13 cellular contexts compared by ENCODE assay signal in the genomic region with DNA sequence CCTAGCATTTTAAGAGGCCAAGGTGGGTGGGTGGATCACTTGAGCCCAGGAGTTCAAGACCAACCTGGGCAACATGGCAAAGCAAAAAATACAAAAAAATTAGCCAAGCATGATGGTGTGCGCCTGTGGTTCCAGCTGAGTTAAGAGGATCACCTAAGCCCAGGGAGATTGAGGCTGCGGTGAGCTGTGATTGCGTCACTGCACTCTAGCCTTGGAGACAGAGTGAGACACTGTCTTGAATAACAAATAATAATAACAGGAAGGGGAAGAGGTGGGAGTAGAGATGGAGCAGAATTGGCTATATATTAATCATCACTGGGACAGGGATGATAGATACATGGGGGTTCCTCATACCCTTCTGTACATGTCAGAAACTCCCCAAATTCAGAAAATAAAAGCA. TPM values are rescaled to one million over a fixed set of nuclear protein-coding genes. Genes with fewer than 3 reads are reported as not detected.
A peak's percentile ranks its signal among the peaks of the same experiment; 100 is the strongest.
DNase-seq lines count a peak whose midpoint lies in the region; ATAC-seq and TF ChIP-seq lines count a peak whose summit lies in the region.
"Had no signal": no experiment of that assay in that cellular context is flagged by ENCODE, and none has a peak within 500 bp of the region (broad histone marks: within the 10 kb centered on the region; RNA-seq: fewer than 3 reads in every experiment).

No MANE protein-coding gene starts in this region.

- no peak for TF ChIP-seq POLR2A in transverse colon (IDR thresholded peaks at IDR 0.05)

- no peak overlapping the region for H3K27ac ChIP-seq in transverse colon

- DNase-seq in activated CD8-positive, alpha-beta memory T cell treated with anti-CD3 and anti-CD28 coated beads, Interleukin-2, amount 10 ng/mL, durations not matched to agents 7 days and 5 days = peak; percentile 52
- DNase-seq in activated CD8-positive, alpha-beta memory T cell treated with anti-CD3 and anti-CD28 coated beads, Interleukin-2, amount 50 U/mL, for 4 hours = no peak
- peak; percentile 53 for DNase-seq in activated CD4-positive, alpha-beta T cell treated with anti-CD3 and anti-CD28 coated beads, Interleukin-2, amount 50 U/mL, for 1 hour
- DNase-seq in endothelial cell (ENCODE audit: low spot score) (no peak), transverse colon (no peak), GM03348 (ENCODE audit: low spot score) (no peak), NCI-H82 treated with DMSO at 0.1 percent for 48 hours (lab: John Stamatoyannopoulos, UW; ENCODE audit: unreplicated experiment) (no peak)
- peak; percentile 43 for DNase-seq in stimulated activated CD8-positive, alpha-beta memory T cell treated with anti-CD3 and anti-CD28 coated beads, Interleukin-4, amount 100 ng/mL, for 48 hours
- DNase-seq: caudate nucleus, hippocampal formation, NCI-H1092 treated with DMSO at 0.1 percent for 48 hours had no signal

- H3K4me3 Mint-ChIP-seq in activated CD8-positive, alpha-beta memory T cell treated with anti-CD3 and anti-CD28 coated beads, Interleukin-2, amount 10 ng/mL, durations not matched to agents 7 days and 5 days = no peak overlapping the region
- H3K4me3 Mint-ChIP-seq in endothelial cell (ENCODE audit: unreplicated experiment) = no peak overlapping the region
- H3K4me3 Mint-ChIP-seq: natural killer cell treated with Interleukin-12 subunit alpha and Interleukin-12 subunit beta and Interleukin-15 and Interleukin-18, amount 100 ng/mL, for 72 hours; WTC11 had no signal

- H3K36me3 Mint-ChIP-seq in activated CD8-positive, alpha-beta memory T cell treated with anti-CD3 and anti-CD28 coated beads, Interleukin-2, amount 10 ng/mL, durations not matched to agents 7 days and 5 days = peaks cover 46% of the 10 kb centered on the region
- H3K36me3 Mint-ChIP-seq in endothelial cell (ENCODE audit: low read depth, unreplicated experiment) = peaks cover 5% of the 10 kb centered on the region

- TF ChIP-seq EP300 in transverse colon (IDR thresholded peaks at IDR 0.05; ENCODE audit: low read depth) = no peak

- CTCF ChIA-PET in activated CD8-positive, alpha-beta memory T cell treated with anti-CD3 and anti-CD28 coated beads, Interleukin-2, amount 10 ng/mL, durations not matched to agents 7 days and 5 days (lab: Charles Lee) = interaction anchor here (1.2 to 1.4 kb wide), 3 partner anchors 8 to 94 kb away, joined by 3 read pairs; no protein-coding TSS in a partner anchor

- H3K4me1 Mint-ChIP-seq in activated CD8-positive, alpha-beta memory T cell treated with anti-CD3 and anti-CD28 coated beads, Interleukin-2, amount 10 ng/mL, durations not matched to agents 7 days and 5 days = peaks cover 8% of the 10 kb centered on the region
- H3K4me1 Mint-ChIP-seq in endothelial cell (ENCODE audit: unreplicated experiment) = peaks cover 10% of the 10 kb centered on the region
- H3K4me1 Mint-ChIP-seq: WTC11 had no signal

- H3K27me3 ChIP-seq in transverse colon = no peaks in the 10 kb centered on the region

- intact Hi-C loops in transverse colon (cut with DNase I; ENCODE audit: low total_unique reads) = no loop called here

- no peak overlapping the region for H3K27ac Mint-ChIP-seq in activated CD8-positive, alpha-beta memory T cell treated with anti-CD3 and anti-CD28 coated beads, Interleukin-2, amount 10 ng/mL, durations not matched to agents 7 days and 5 days
- H3K27ac Mint-ChIP-seq in endothelial cell (ENCODE audit: unreplicated experiment) = peak overlapping the region; percentile 26
- H3K27ac Mint-ChIP-seq: WTC11 had no signal

- H3K36me3 ChIP-seq in transverse colon = peaks cover 0 to 38% (median 7%) of the 10 kb centered on the region in 4 donors

- H3K4me1 ChIP-seq in transverse colon = no peaks in the 10 kb centered on the region

- in situ Hi-C loops in transverse colon (cut with MboI; ENCODE audit: low pct_ligation_motif_present in 1 of 4, low pct_unique_long_range_greater_than_20kb in 1 of 4, low sequenced_read_pairs in 3 of 4) = no loop called here

- no peaks in the 10 kb centered on the region for H3K27me3 Mint-ChIP-seq in activated CD8-positive, alpha-beta memory T cell treated with anti-CD3 and anti-CD28 coated beads, Interleukin-2, amount 10 ng/mL, durations not matched to agents 7 days and 5 days
- H3K27me3 Mint-ChIP-seq in endothelial cell (ENCODE audit: unreplicated experiment) = no peaks in the 10 kb centered on the region
- H3K27me3 Mint-ChIP-seq: natural killer cell treated with Interleukin-12 subunit alpha and Interleukin-12 subunit beta and Interleukin-15 and Interleukin-18, amount 100 ng/mL, for 72 hours had no signal

- TF ChIP-seq CTCF in endothelial cell (IDR thresholded peaks at IDR 0.05; ENCODE audit: unreplicated experiment) (no peak), transverse colon (IDR thresholded peaks at IDR 0.05) (no peak)

- H3K4me3 ChIP-seq in transverse colon = no peak overlapping the region

- H3K9me3 ChIP-seq in transverse colon = no peaks in the 10 kb centered on the region

- H3K9me3 Mint-ChIP-seq in activated CD8-positive, alpha-beta memory T cell treated with anti-CD3 and anti-CD28 coated beads, Interleukin-2, amount 10 ng/mL, durations not matched to agents 7 days and 5 days (ENCODE audit: low read depth) = no peaks in the 10 kb centered on the region
- H3K9me3 Mint-ChIP-seq in endothelial cell (ENCODE audit: unreplicated experiment) = no peaks in the 10 kb centered on the region
- H3K9me3 Mint-ChIP-seq: natural killer cell treated with Interleukin-12 subunit alpha and Interleukin-12 subunit beta and Interleukin-15 and Interleukin-18, amount 100 ng/mL, for 72 hours; WTC11 had no signal

- ATAC-seq in activated CD8-positive, alpha-beta memory T cell treated with anti-CD3 and anti-CD28 coated beads, Interleukin-2, amount 10 ng/mL, durations not matched to agents 7 days and 5 days = no peak
- ATAC-seq: WTC11 had no signal

- 60 to 81% methylated on average over 1 to 3 of the region's 3 CpGs for WGBS in transverse colon (ENCODE audit: low coverage in 1 of 2), 2 donors

RNA-seq across cellular contexts. Expression of gene NMB, which starts 23.8 kb away (rescaled TPM):
- total RNA-seq in activated CD8-positive, alpha-beta memory T cell treated with anti-CD3 and anti-CD28 coated beads, Interleukin-2, amount 10 ng/mL, durations not matched to agents 7 days and 5 days = 1 to 10 TPM; 1.5 to 1.8 TPM
- 14.3 TPM for total RNA-seq in endothelial cell (ENCODE audit: unreplicated experiment)
- 1 to 10 TPM in 2 of 4 donors, not detected in 2; 2.3 to 2.4 TPM for total RNA-seq in transverse colon

RNA-seq across cellular contexts. Expression of gene WDR73, which starts 27.7 kb away (rescaled TPM):
- 10 to 100 TPM; 18.4 to 19.9 TPM for total RNA-seq in activated CD8-positive, alpha-beta memory T cell treated with anti-CD3 and anti-CD28 coated beads, Interleukin-2, amount 10 ng/mL, durations not matched to agents 7 days and 5 days
- total RNA-seq in endothelial cell (ENCODE audit: unreplicated experiment) = 29.5 TPM
- total RNA-seq in transverse colon = 10 to 100 TPM; 12.7 to 37.4 (median 26.5) TPM

RNA-seq across cellular contexts. Expression of gene SEC11A, which starts 34.1 kb away (rescaled TPM):
- 100 to 1,000 TPM in 1 of 2 experiments, 10 to 100 TPM in 1; 96.6 to 122 TPM for total RNA-seq in activated CD8-positive, alpha-beta memory T cell treated with anti-CD3 and anti-CD28 coated beads, Interleukin-2, amount 10 ng/mL, durations not matched to agents 7 days and 5 days
- total RNA-seq in endothelial cell (ENCODE audit: unreplicated experiment) = 204 TPM
- total RNA-seq in transverse colon = 100 to 1,000 TPM in 2 of 4 donors, 10 to 100 TPM in 2; 19.9 to 124 (median 83.0) TPM

Comparison
In these comparisons a context has a peak if more than half of its experiments do, and no peak if none do; other contexts are left out.
1. DNase-seq: peak in activated CD8-positive, alpha-beta memory T cell treated with anti-CD3 and anti-CD28 coated beads, Interleukin-2, amount 10 ng/mL, durations not matched to agents 7 days and 5 days (single experiment), activated CD4-positive, alpha-beta T cell treated with anti-CD3 and anti-CD28 coated beads, Interleukin-2, amount 50 U/mL, for 1 hour (single experiment) and stimulated activated CD8-positive, alpha-beta memory T cell treated with anti-CD3 and anti-CD28 coated beads, Interleukin-4, amount 100 ng/mL, for 48 hours (single experiment); none in activated CD8-positive, alpha-beta memory T cell treated with anti-CD3 and anti-CD28 coated beads, Interleukin-2, amount 50 U/mL, for 4 hours (single experiment), endothelial cell (single experiment), transverse colon (single experiment), GM03348 (single experiment) and NCI-H82 treated with DMSO at 0.1 percent for 48 hours (single experiment).